In genomic region chr10:48494611-48495010, GRCh38 we compare ENCODE assay signal across 16 cellular contexts.
A peak's percentile ranks its signal among the peaks of the same experiment; 100 is the strongest.
DNase-seq lines count a peak whose midpoint lies in the region; ATAC-seq and TF ChIP-seq lines count a peak whose summit lies in the region.
"Had no signal": no experiment of that assay in that cellular context is flagged by ENCODE, and none has a peak within 500 bp of the region (broad histone marks: within the 10 kb centered on the region; RNA-seq: fewer than 3 reads in every experiment).

No MANE protein-coding gene starts in this region.

- ATAC-seq in activated CD8-positive, alpha-beta T cell treated with anti-CD3 and anti-CD28 coated beads, Interleukin-2, amount 10 ng/mL, durations not matched to agents 7 days and 5 days, result no peak
- no peak for ATAC-seq in activated CD8-positive, alpha-beta T cell treated with anti-CD3 and anti-CD28 coated beads for 36 hours
- ATAC-seq in IMR-90 (ENCODE audit: low read depth) (no peak), HG02973 (IDR thresholded peaks at IDR 0.05; ENCODE audit: unreplicated experiment) (no peak), left lung (no peak)
- ATAC-seq: HepG2, Right ventricle myocardium inferior had no signal

- H3K4me1 ChIP-seq in IMR-90 (ENCODE audit: control insufficient read depth, insufficient read depth, low read length), result peaks cover 20% of the 10 kb centered on the region
- H3K4me1 ChIP-seq in left lung, result peaks cover 0 to 3% of the 10 kb centered on the region in 2 donors

- no peak for DNase-seq in activated CD8-positive, alpha-beta T cell treated with anti-CD3 and anti-CD28 coated beads, Interleukin-2, amount 10 ng/mL, durations not matched to agents 7 days and 5 days
- DNase-seq in activated CD8-positive, alpha-beta T cell treated with anti-CD3 and anti-CD28 coated beads for 36 hours, result no peak
- DNase-seq in IMR-90, result no peak
- peak; percentile 33 for DNase-seq in chondrocyte (ENCODE audit: low spot score)
- DNase-seq in osteocyte (ENCODE audit: extremely low spot score, unreplicated experiment), result peak; percentile 38
- no peak for DNase-seq in left lung
- no peak for DNase-seq in HUDEP-2 (lab: John Stamatoyannopoulos, UW; ENCODE audit: unreplicated experiment in 76 of 76)
- DNase-seq: Calu3, Karpas-422, NCI-H1930, NCI-H2171, NCI-H82 had no signal

- H3K18ac ChIP-seq in IMR-90 (ENCODE audit: low read depth, low read length), result no peak overlapping the region

- dilution Hi-C loops in IMR-90 (cut with HindIII; ENCODE audit: low sequenced_read_pairs, unreplicated experiment), result no loop called here

- no peak overlapping the region for H4K8ac ChIP-seq in IMR-90 (ENCODE audit: low read depth in 2 of 2, low read length in 2 of 2)

- no peak overlapping the region for H2BK20ac ChIP-seq in IMR-90 (ENCODE audit: low read depth, low read length)

- no peaks in the 10 kb centered on the region for H3K9me3 Mint-ChIP-seq in activated CD8-positive, alpha-beta T cell treated with anti-CD3 and anti-CD28 coated beads, Interleukin-2, amount 10 ng/mL, durations not matched to agents 7 days and 5 days (ENCODE audit: insufficient read depth)
- no peaks in the 10 kb centered on the region for H3K9me3 Mint-ChIP-seq in activated CD8-positive, alpha-beta T cell treated with anti-CD3 and anti-CD28 coated beads for 36 hours
- H3K9me3 Mint-ChIP-seq in chondrocyte (ENCODE audit: low read depth) (no peaks in the 10 kb centered on the region), osteocyte (ENCODE audit: unreplicated experiment) (no peaks in the 10 kb centered on the region)
- H3K9me3 Mint-ChIP-seq: CD4-positive, CD25-positive, alpha-beta regulatory T cell had no signal

- no peak overlapping the region; the same call in 2 of the 3 replicates for H2BK15ac ChIP-seq in IMR-90 (ENCODE audit: low read depth, low read length)

- no peak overlapping the region for H2AFZ ChIP-seq in IMR-90 (replicated peaks; ENCODE audit: low read length, poor library complexity)

- peak overlapping the region; percentile 0 for H3K27ac Mint-ChIP-seq in activated CD8-positive, alpha-beta T cell treated with anti-CD3 and anti-CD28 coated beads, Interleukin-2, amount 10 ng/mL, durations not matched to agents 7 days and 5 days
- H3K27ac Mint-ChIP-seq in activated CD8-positive, alpha-beta T cell treated with anti-CD3 and anti-CD28 coated beads for 36 hours, result no peak overlapping the region
- H3K27ac Mint-ChIP-seq in chondrocyte (ENCODE audit: unreplicated experiment), result no peak overlapping the region
- no peak overlapping the region for H3K27ac Mint-ChIP-seq in osteocyte (ENCODE audit: unreplicated experiment)

- no peak overlapping the region for H3K56ac ChIP-seq in IMR-90 (ENCODE audit: extremely low read depth, insufficient read depth, low read length)

- H3K36me3 ChIP-seq in IMR-90 (ENCODE audit: control insufficient read depth, insufficient read depth, low read length) (no peaks in the 10 kb centered on the region), left lung (no peaks in the 10 kb centered on the region)

- no peak overlapping the region; the same call in 1 of the 2 replicates for H3K4ac ChIP-seq in IMR-90 (ENCODE audit: low read depth, low read length)

- peaks cover 44% of the 10 kb centered on the region for H3K9me1 ChIP-seq in IMR-90 (ENCODE audit: insufficient read depth, low read length)

- H3K4me3 ChIP-seq in IMR-90 (ENCODE audit: insufficient read depth, low read depth, low read length) (no peak overlapping the region), left lung (no peak overlapping the region)

- no peaks in the 10 kb centered on the region for H3K36me3 Mint-ChIP-seq in activated CD8-positive, alpha-beta T cell treated with anti-CD3 and anti-CD28 coated beads, Interleukin-2, amount 10 ng/mL, durations not matched to agents 7 days and 5 days (ENCODE audit: low read depth)
- no peaks in the 10 kb centered on the region for H3K36me3 Mint-ChIP-seq in activated CD8-positive, alpha-beta T cell treated with anti-CD3 and anti-CD28 coated beads for 36 hours (ENCODE audit: low read depth)
- H3K36me3 Mint-ChIP-seq in chondrocyte (ENCODE audit: low read depth), result no peaks in the 10 kb centered on the region
- H3K36me3 Mint-ChIP-seq in osteocyte (ENCODE audit: unreplicated experiment), result no peaks in the 10 kb centered on the region
- H3K36me3 Mint-ChIP-seq: CD4-positive, CD25-positive, alpha-beta regulatory T cell had no signal

- H2BK5ac ChIP-seq in IMR-90 (ENCODE audit: low read depth, low read length, poor library complexity, severe bottlenecking), result no peak overlapping the region

- H2AK5ac ChIP-seq in IMR-90 (ENCODE audit: low read depth, low read length), result peak overlapping the region; percentile 56; the same call in 1 of the 2 replicates

- peaks cover 14% of the 10 kb centered on the region for H3K4me1 Mint-ChIP-seq in activated CD8-positive, alpha-beta T cell treated with anti-CD3 and anti-CD28 coated beads, Interleukin-2, amount 10 ng/mL, durations not matched to agents 7 days and 5 days (ENCODE audit: low read depth)
- H3K4me1 Mint-ChIP-seq in activated CD8-positive, alpha-beta T cell treated with anti-CD3 and anti-CD28 coated beads for 36 hours (ENCODE audit: low read depth), result peaks cover 5% of the 10 kb centered on the region
- H3K4me1 Mint-ChIP-seq in chondrocyte (ENCODE audit: low read depth), result peaks cover 14% of the 10 kb centered on the region
- peaks cover 26% of the 10 kb centered on the region for H3K4me1 Mint-ChIP-seq in osteocyte (ENCODE audit: unreplicated experiment)

- H3K4me2 ChIP-seq in IMR-90 (ENCODE audit: low read depth, low read length), result no peak overlapping the region

- H3K27me3 Mint-ChIP-seq in activated CD8-positive, alpha-beta T cell treated with anti-CD3 and anti-CD28 coated beads, Interleukin-2, amount 10 ng/mL, durations not matched to agents 7 days and 5 days (ENCODE audit: low read depth), result peaks cover 3% of the 10 kb centered on the region
- H3K27me3 Mint-ChIP-seq in activated CD8-positive, alpha-beta T cell treated with anti-CD3 and anti-CD28 coated beads for 36 hours, result peaks cover 3% of the 10 kb centered on the region
- H3K27me3 Mint-ChIP-seq in chondrocyte (ENCODE audit: low read depth) (no peaks in the 10 kb centered on the region), osteocyte (ENCODE audit: unreplicated experiment) (no peaks in the 10 kb centered on the region)

- POLR2A ChIA-PET in activated CD8-positive, alpha-beta T cell treated with anti-CD3 and anti-CD28 coated beads, Interleukin-2, amount 10 ng/mL, durations not matched to agents 7 days and 5 days (lab: Charles Lee), result no interaction called here
- POLR2A ChIA-PET in activated CD8-positive, alpha-beta T cell treated with anti-CD3 and anti-CD28 coated beads for 36 hours (lab: Charles Lee), result no interaction called here
- POLR2A ChIA-PET in IMR-90 (lab: Charles Lee; ENCODE audit: unreplicated experiment), result no interaction called here

- H3K27ac ChIP-seq in IMR-90 (ENCODE audit: insufficient read depth, low read length), result no peak overlapping the region
- no peak overlapping the region for H3K27ac ChIP-seq in left lung

- no peak overlapping the region for H2AK9ac ChIP-seq in IMR-90 (replicated peaks; ENCODE audit: low read depth, low read length, poor library complexity)

- H2BK120ac ChIP-seq in IMR-90 (ENCODE audit: low read depth, low read length), result no peak overlapping the region

- TF ChIP-seq CTCF in activated CD8-positive, alpha-beta T cell treated with anti-CD3 and anti-CD28 coated beads for 36 hours (IDR thresholded peaks at IDR 0.05), result no peak
- no peak for TF ChIP-seq CTCF in IMR-90 (conservative IDR thresholded peaks at IDR 0.05; ENCODE audit: low read depth, low read length)
- TF ChIP-seq CTCF in chondrocyte (IDR thresholded peaks at IDR 0.05), result no peak
- TF ChIP-seq CTCF in osteocyte (IDR thresholded peaks at IDR 0.05), result no peak
- no peak for TF ChIP-seq CTCF in left lung (IDR thresholded peaks at IDR 0.05)

- no peak overlapping the region for H3K4me3 Mint-ChIP-seq in activated CD8-positive, alpha-beta T cell treated with anti-CD3 and anti-CD28 coated beads, Interleukin-2, amount 10 ng/mL, durations not matched to agents 7 days and 5 days
- no peak overlapping the region for H3K4me3 Mint-ChIP-seq in activated CD8-positive, alpha-beta T cell treated with anti-CD3 and anti-CD28 coated beads for 36 hours
- H3K4me3 Mint-ChIP-seq in chondrocyte (ENCODE audit: unreplicated experiment) (no peak overlapping the region), osteocyte (ENCODE audit: unreplicated experiment) (no peak overlapping the region)
- H3K4me3 Mint-ChIP-seq: CD4-positive, CD25-positive, alpha-beta regulatory T cell had no signal

- H4K5ac ChIP-seq in IMR-90 (ENCODE audit: low read depth, low read length), result no peak overlapping the region

- TF ChIP-seq RAD21 in IMR-90 (IDR thresholded peaks at IDR 0.05; ENCODE audit: low read length), result no peak

- no peak overlapping the region for H3K9ac ChIP-seq in IMR-90 (ENCODE audit: low read depth, low read length)

- intact Hi-C loops in activated CD8-positive, alpha-beta T cell treated with anti-CD3 and anti-CD28 coated beads for 36 hours (cut with micrococcal nuclease), result no loop called here
- intact Hi-C loops in IMR-90 (cut with micrococcal nuclease), result no loop called here
- intact Hi-C loops in left lung (cut with DNase I), result no loop called here

- no peak overlapping the region for H3K14ac ChIP-seq in IMR-90 (replicated peaks; ENCODE audit: low read depth, low read length)

- H3K9me3 ChIP-seq in IMR-90 (ENCODE audit: control insufficient read depth, insufficient read depth, low read length) (no peaks in the 10 kb centered on the region), left lung (no peaks in the 10 kb centered on the region)

- H3K27me3 ChIP-seq in IMR-90 (ENCODE audit: control insufficient read depth, insufficient read depth, low read length) (no peaks in the 10 kb centered on the region), left lung (no peaks in the 10 kb centered on the region)

- WGBS in IMR-90 (ENCODE audit: extremely low coverage in 2 of 2, insufficient read length in 1 of 2), 2 experiments, result no CpG with 5 or more reads among the region's 5 CpGs

- H3K79me1 ChIP-seq in IMR-90 (ENCODE audit: low read depth in 1 of 2, low read length in 2 of 2), result peaks cover 38 to 91% of the 10 kb centered on the region in 2 experiments

- in situ Hi-C loops in IMR-90 (cut with MboI; ENCODE audit: low sequenced_read_pairs), result no loop called here

- H3K23ac ChIP-seq in IMR-90 (ENCODE audit: low read depth, low read length), result no peak overlapping the region

- no TSS peak for BruUV-seq in IMR-90 (replicated peaks; lab: Mats Ljungman, UMichigan)

- TF ChIP-seq POLR2A in IMR-90 (IDR thresholded peaks at IDR 0.05; ENCODE audit: low read depth, low read length), result no peak

- CTCF ChIA-PET in activated CD8-positive, alpha-beta T cell treated with anti-CD3 and anti-CD28 coated beads, Interleukin-2, amount 10 ng/mL, durations not matched to agents 7 days and 5 days (lab: Charles Lee), result interaction anchor here (2.1 kb wide), 1 partner anchor 12 kb away, joined by 6 read pairs; no protein-coding TSS in a partner anchor
- CTCF ChIA-PET in activated CD8-positive, alpha-beta T cell treated with anti-CD3 and anti-CD28 coated beads for 36 hours (lab: Charles Lee), result interaction anchor here (1.8 kb wide), 1 partner anchor 162 kb away, joined by 9 read pairs; no protein-coding TSS in a partner anchor
- CTCF ChIA-PET in IMR-90 (lab: Yijun Ruan, JAX), result interaction anchor here (0.6 kb wide), 2 partner anchors 12 to 161 kb away, joined by 3 read pairs; no protein-coding TSS in a partner anchor

- no peak overlapping the region for H4K91ac ChIP-seq in IMR-90 (ENCODE audit: insufficient read depth, low read depth, low read length)

- H4K20me1 ChIP-seq in IMR-90 (ENCODE audit: insufficient read depth, low read length), result peaks cover 43% of the 10 kb centered on the region; the same call in 1 of the 2 replicates

Comparison
In these comparisons a context has a peak if more than half of its experiments do, and no peak if none do; other contexts are left out.
1. DNase-seq: peak in chondrocyte (single experiment) and osteocyte (single experiment); none in activated CD8-positive, alpha-beta T cell treated with anti-CD3 and anti-CD28 coated beads, Interleukin-2, amount 10 ng/mL, durations not matched to agents 7 days and 5 days (single experiment), activated CD8-positive, alpha-beta T cell treated with anti-CD3 and anti-CD28 coated beads for 36 hours (single experiment), IMR-90 (single experiment), left lung (0 of 2) and HUDEP-2 (0 of 76).